In genomic region chr14:50714452-50715073, GRCh38 we compare ENCODE assay signal across 9 cellular contexts. TPM values are rescaled to one million over a fixed set of nuclear protein-coding genes. Genes with fewer than 3 reads are reported as not detected.
DNase-seq lines count a peak whose midpoint lies in the region; ATAC-seq and TF ChIP-seq lines count a peak whose summit lies in the region.
"Had no signal": no experiment of that assay in that cellular context is flagged by ENCODE, and none has a peak within 500 bp of the region (broad histone marks: within the 10 kb centered on the region; RNA-seq: fewer than 3 reads in every experiment).

No MANE protein-coding gene starts in this region.

- H3K4me1 ChIP-seq in tibial artery: no peaks in the 10 kb centered on the region

- H3K4me3 Mint-ChIP-seq in activated CD4-positive, alpha-beta T cell treated with anti-CD3 and anti-CD28 coated beads, Interleukin-2, amount 10 ng/mL, durations not matched to agents 7 days and 5 days: no peak overlapping the region
- H3K4me3 Mint-ChIP-seq: brain had no signal

- no peaks in the 10 kb centered on the region for H3K27me3 ChIP-seq in SU-DHL-6 (ENCODE audit: low read length)
- no peaks in the 10 kb centered on the region for H3K27me3 ChIP-seq in tibial artery

- no peaks in the 10 kb centered on the region for H3K9me3 ChIP-seq in SU-DHL-6 (ENCODE audit: insufficient read depth, low read length)
- H3K9me3 ChIP-seq in tibial artery: no peaks in the 10 kb centered on the region

- no peaks in the 10 kb centered on the region for H3K4me1 Mint-ChIP-seq in activated CD4-positive, alpha-beta T cell treated with anti-CD3 and anti-CD28 coated beads, Interleukin-2, amount 10 ng/mL, durations not matched to agents 7 days and 5 days
- H3K4me1 Mint-ChIP-seq: brain had no signal

- intact Hi-C loops in tibial artery (cut with DNase I; ENCODE audit: low total_unique reads): loop anchor here (5.0 kb wide), 1 partner anchor 97 kb away; no protein-coding TSS in a partner anchor

- H3K79me2 ChIP-seq in SU-DHL-6 (ENCODE audit: insufficient read depth, low read length): no peaks in the 10 kb centered on the region

- H4K20me1 ChIP-seq in SU-DHL-6 (ENCODE audit: low read depth, low read length): no peaks in the 10 kb centered on the region

- H3K36me3 ChIP-seq in SU-DHL-6 (ENCODE audit: low read length): no peaks in the 10 kb centered on the region; the same call in 1 of the 2 replicates
- no peaks in the 10 kb centered on the region for H3K36me3 ChIP-seq in tibial artery

- H3K27me3 Mint-ChIP-seq in activated CD4-positive, alpha-beta T cell treated with anti-CD3 and anti-CD28 coated beads, Interleukin-2, amount 10 ng/mL, durations not matched to agents 7 days and 5 days: peaks cover 7% of the 10 kb centered on the region

- POLR2A ChIA-PET in activated CD4-positive, alpha-beta T cell treated with anti-CD3 and anti-CD28 coated beads, Interleukin-2, amount 10 ng/mL, durations not matched to agents 7 days and 5 days (lab: Charles Lee): interaction anchor here (0.6 kb wide), 2 partner anchors 49 to 54 kb away, joined by 3 read pairs; no protein-coding TSS in a partner anchor

- TF ChIP-seq CTCF in SU-DHL-6 (IDR thresholded peaks at IDR 0.05; ENCODE audit: insufficient read depth, low read length, poor library complexity, severe bottlenecking) (peak; percentile 58), tibial artery (IDR thresholded peaks at IDR 0.05) (peak; percentile 47 to 64)

- H3K27ac ChIP-seq in SU-DHL-6 (ENCODE audit: low read depth, low read length) (no peak overlapping the region), tibial artery (no peak overlapping the region)

- H3K4me2 ChIP-seq in SU-DHL-6 (ENCODE audit: low read depth, low read length, poor library complexity, severe bottlenecking): no peak overlapping the region

- no peak overlapping the region for H2AFZ ChIP-seq in SU-DHL-6 (ENCODE audit: low read depth, low read length, severe bottlenecking)

- H3K4me3 ChIP-seq in SU-DHL-6 (ENCODE audit: insufficient read depth, low read length, poor library complexity, severe bottlenecking): no peak overlapping the region
- H3K4me3 ChIP-seq in tibial artery: no peak overlapping the region

- peak; percentile 24 for DNase-seq in activated CD4-positive, alpha-beta T cell treated with anti-CD3 and anti-CD28 coated beads, Interleukin-2, amount 10 ng/mL, durations not matched to agents 7 days and 5 days
- no peak for DNase-seq in activated CD4-positive, alpha-beta T cell treated with anti-CD3 and anti-CD28 coated beads, Interleukin-2, amount 50 U/mL, for 4 hours
- DNase-seq in glomerular endothelial cell (ENCODE audit: extremely low read depth, low read depth, low spot score) (peak; percentile 20), tibial artery (no peak)

- peaks cover under 1% of the 10 kb centered on the region for H3K36me3 Mint-ChIP-seq in activated CD4-positive, alpha-beta T cell treated with anti-CD3 and anti-CD28 coated beads, Interleukin-2, amount 10 ng/mL, durations not matched to agents 7 days and 5 days (ENCODE audit: low read depth)
- H3K36me3 Mint-ChIP-seq: brain had no signal

- ATAC-seq in HG03280 (IDR thresholded peaks at IDR 0.05; ENCODE audit: unreplicated experiment): peak; percentile 60
- no peak for ATAC-seq in HG02840 (IDR thresholded peaks at IDR 0.05; ENCODE audit: low FRiP score, unreplicated experiment)
- no peak for ATAC-seq in GM18870 (IDR thresholded peaks at IDR 0.05; ENCODE audit: unreplicated experiment)

- H3K9ac ChIP-seq in SU-DHL-6 (ENCODE audit: low read length): no peak overlapping the region

- no peak overlapping the region for H3K27ac Mint-ChIP-seq in activated CD4-positive, alpha-beta T cell treated with anti-CD3 and anti-CD28 coated beads, Interleukin-2, amount 10 ng/mL, durations not matched to agents 7 days and 5 days
- H3K27ac Mint-ChIP-seq: brain had no signal

- H3K9me2 ChIP-seq in SU-DHL-6 (replicated peaks; ENCODE audit: insufficient read depth, low read length): no peaks in the 10 kb centered on the region

- H3K9me3 Mint-ChIP-seq in activated CD4-positive, alpha-beta T cell treated with anti-CD3 and anti-CD28 coated beads, Interleukin-2, amount 10 ng/mL, durations not matched to agents 7 days and 5 days: no peaks in the 10 kb centered on the region
- H3K9me3 Mint-ChIP-seq: brain had no signal

- CTCF ChIA-PET in activated CD4-positive, alpha-beta T cell treated with anti-CD3 and anti-CD28 coated beads, Interleukin-2, amount 10 ng/mL, durations not matched to agents 7 days and 5 days (lab: Charles Lee): interaction anchor here (0.9 to 1.8 kb wide), 6 partner anchors 9 to 337 kb away, joined by 3 to 5 read pairs (median 3); no protein-coding TSS in a partner anchor

- H3F3A ChIP-seq in SU-DHL-6 (ENCODE audit: insufficient read depth): 0 out of 2 replicates have a peak, but pooled peaks cover 7% of the 10 kb centered on the region

RNA-seq across cellular contexts. Expression of gene SAV1, which starts 46.5 kb away (rescaled TPM):
- total RNA-seq in activated CD4-positive, alpha-beta T cell treated with anti-CD3 and anti-CD28 coated beads, Interleukin-2, amount 10 ng/mL, durations not matched to agents 7 days and 5 days: 1 to 10 TPM; 3.4 to 3.9 TPM
- total RNA-seq in glomerular endothelial cell: 16.4 and 28.7 TPM in 2 replicates

Comparison
In these comparisons a context has a peak if more than half of its experiments do, and no peak if none do; other contexts are left out.
1. DNase-seq: peak in activated CD4-positive, alpha-beta T cell treated with anti-CD3 and anti-CD28 coated beads, Interleukin-2, amount 10 ng/mL, durations not matched to agents 7 days and 5 days (single experiment) and glomerular endothelial cell (single experiment); none in activated CD4-positive, alpha-beta T cell treated with anti-CD3 and anti-CD28 coated beads, Interleukin-2, amount 50 U/mL, for 4 hours (0 of 2) and tibial artery (0 of 2).